9 cellular contexts compared by ENCODE assay signal in the genomic region with DNA sequence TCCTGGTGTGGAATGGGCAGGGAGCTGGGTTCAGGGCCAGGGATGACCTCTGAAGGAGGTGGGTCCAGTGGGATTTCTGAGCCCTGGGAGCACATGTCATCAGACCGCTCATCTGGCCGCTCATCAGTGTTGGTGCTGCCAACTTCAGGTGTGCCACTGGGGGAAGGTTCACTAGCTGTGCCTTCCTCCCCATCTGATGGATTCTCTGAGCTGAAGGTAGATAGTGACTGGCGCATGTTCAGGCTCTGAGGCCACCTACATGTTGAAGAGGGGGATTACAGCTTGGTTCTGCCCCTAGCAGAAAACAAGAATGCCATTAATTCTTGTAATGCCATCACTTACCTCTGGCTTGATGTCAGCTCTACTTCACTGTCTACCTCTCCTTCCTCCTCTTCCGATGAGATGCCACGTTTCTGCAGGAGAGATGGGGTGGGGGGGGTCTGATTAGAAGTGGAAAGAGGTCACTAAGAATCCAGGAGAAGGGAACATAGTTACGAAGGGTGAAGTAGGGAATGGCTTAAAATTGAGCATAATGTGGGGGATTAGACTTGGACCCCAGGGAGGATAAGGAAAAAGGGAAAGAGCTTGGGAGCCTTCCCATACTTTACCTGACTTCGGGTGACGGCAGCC. TPM values are rescaled to one million over a fixed set of nuclear protein-coding genes. Genes with fewer than 3 reads are reported as not detected.
DNase-seq lines count a peak whose midpoint lies in the region; ATAC-seq and TF ChIP-seq lines count a peak whose summit lies in the region.
"Had no signal": no experiment of that assay in that cellular context is flagged by ENCODE, and none has a peak within 500 bp of the region (broad histone marks: within the 10 kb centered on the region; RNA-seq: fewer than 3 reads in every experiment).

No MANE protein-coding gene starts in this region.

- POLR2A ChIA-PET in RWPE1 (lab: Yijun Ruan, JAX; ENCODE audit: low non-redundant PET), result interaction anchor here (1.1 kb wide), 1 partner anchor 19 kb away, joined by 3 read pairs; a partner anchor contains a TSS

- CTCF ChIA-PET in activated naive CD4-positive, alpha-beta T cell treated with anti-CD3 and anti-CD28 coated beads, Interleukin-2, amount 10 ng/mL, durations not matched to agents 7 days and 5 days (lab: Charles Lee), result interaction anchor here (0.7 to 3.1 kb wide), 6 partner anchors 8 to 130 kb away, joined by 3 to 19 read pairs (median 6); a partner anchor contains a TSS
- CTCF ChIA-PET in RWPE1 (lab: Yijun Ruan, JAX), result interaction anchor here (0.5 to 1.8 kb wide), 4 partner anchors 12 to 1098 kb away, joined by 3 to 6 read pairs (median 4); no protein-coding TSS in a partner anchor

- peaks cover 3% of the 10 kb centered on the region for H3K36me3 Mint-ChIP-seq in activated naive CD4-positive, alpha-beta T cell treated with anti-CD3 and anti-CD28 coated beads, Interleukin-2, amount 50 U/mL, for 24 hours
- peaks cover 48% of the 10 kb centered on the region for H3K36me3 Mint-ChIP-seq in activated naive CD4-positive, alpha-beta T cell treated with anti-CD3 and anti-CD28 coated beads, Interleukin-2, amount 10 ng/mL, durations not matched to agents 7 days and 5 days

- H3K27ac Mint-ChIP-seq in activated naive CD4-positive, alpha-beta T cell treated with anti-CD3 and anti-CD28 coated beads, Interleukin-2, amount 50 U/mL, for 24 hours, result peak overlapping the region; percentile 89
- H3K27ac Mint-ChIP-seq in activated naive CD4-positive, alpha-beta T cell treated with anti-CD3 and anti-CD28 coated beads, Interleukin-2, amount 10 ng/mL, durations not matched to agents 7 days and 5 days, result no peak overlapping the region

- no peak for ATAC-seq in HG03442 (IDR thresholded peaks at IDR 0.05; ENCODE audit: unreplicated experiment)

- no peaks in the 10 kb centered on the region for H3K9me3 Mint-ChIP-seq in activated naive CD4-positive, alpha-beta T cell treated with anti-CD3 and anti-CD28 coated beads, Interleukin-2, amount 50 U/mL, for 24 hours
- no peaks in the 10 kb centered on the region for H3K9me3 Mint-ChIP-seq in activated naive CD4-positive, alpha-beta T cell treated with anti-CD3 and anti-CD28 coated beads, Interleukin-2, amount 10 ng/mL, durations not matched to agents 7 days and 5 days

- H3K4me3 Mint-ChIP-seq in activated naive CD4-positive, alpha-beta T cell treated with anti-CD3 and anti-CD28 coated beads, Interleukin-2, amount 50 U/mL, for 24 hours, result no peak overlapping the region
- H3K4me3 Mint-ChIP-seq in activated naive CD4-positive, alpha-beta T cell treated with anti-CD3 and anti-CD28 coated beads, Interleukin-2, amount 10 ng/mL, durations not matched to agents 7 days and 5 days, result no peak overlapping the region

- peak overlapping the region; percentile 70 for H3K27ac ChIP-seq in RWPE1
- peak overlapping the region; percentile 17 for H3K27ac ChIP-seq in temporal lobe (ENCODE audit: low read depth, low read length)

- DNase-seq in activated naive CD4-positive, alpha-beta T cell treated with anti-CD3 and anti-CD28 coated beads, Interleukin-2, amount 10 ng/mL, durations not matched to agents 7 days and 5 days, result no peak
- DNase-seq in RWPE1 (ENCODE audit: low spot score) (no peak), fibroblast of pulmonary artery (ENCODE audit: low read depth) (no peak), mesenteric fat pad (ENCODE audit: low spot score) (no peak), amniotic stem cell (lab: John Stamatoyannopoulos, UW) (no peak)
- DNase-seq: left colon had no signal

- no peak overlapping the region for H3K4me3 ChIP-seq in fibroblast of pulmonary artery (replicated peaks; ENCODE audit: low read depth, low read length)

- no peaks in the 10 kb centered on the region for H3K27me3 Mint-ChIP-seq in activated naive CD4-positive, alpha-beta T cell treated with anti-CD3 and anti-CD28 coated beads, Interleukin-2, amount 50 U/mL, for 24 hours
- no peaks in the 10 kb centered on the region for H3K27me3 Mint-ChIP-seq in activated naive CD4-positive, alpha-beta T cell treated with anti-CD3 and anti-CD28 coated beads, Interleukin-2, amount 10 ng/mL, durations not matched to agents 7 days and 5 days

- peaks cover 20% of the 10 kb centered on the region for H3K4me1 Mint-ChIP-seq in activated naive CD4-positive, alpha-beta T cell treated with anti-CD3 and anti-CD28 coated beads, Interleukin-2, amount 50 U/mL, for 24 hours
- peaks cover 3% of the 10 kb centered on the region for H3K4me1 Mint-ChIP-seq in activated naive CD4-positive, alpha-beta T cell treated with anti-CD3 and anti-CD28 coated beads, Interleukin-2, amount 10 ng/mL, durations not matched to agents 7 days and 5 days

- TF ChIP-seq CTCF in RWPE1 (conservative IDR thresholded peaks at IDR 0.05; ENCODE audit: low read depth), result no peak
- peak; percentile 30 for TF ChIP-seq CTCF in fibroblast of pulmonary artery (IDR thresholded peaks at IDR 0.05; ENCODE audit: low read length, missing control alignments)

RNA-seq across cellular contexts. Expression of a gene that starts 17.2 kb away (rescaled TPM):
- total RNA-seq in temporal lobe (26.8 TPM), mesenteric fat pad (12.2 TPM)

RNA-seq across cellular contexts. Expression of a gene that starts 19.0 kb away (rescaled TPM):
- total RNA-seq in temporal lobe (15.7 TPM), mesenteric fat pad (16.8 TPM)

RNA-seq across cellular contexts. Expression of a gene that starts 25.2 kb away (rescaled TPM):
- total RNA-seq in temporal lobe, result not detected
- total RNA-seq in mesenteric fat pad, result not detected
- total RNA-seq: left colon had no signal

RNA-seq across cellular contexts. Expression of a gene that starts 30.2 kb away (rescaled TPM):
- total RNA-seq in temporal lobe (259 TPM), mesenteric fat pad (722 TPM)

RNA-seq across cellular contexts. Expression of a gene that starts 40.5 kb away (rescaled TPM):
- total RNA-seq in temporal lobe, result 6.4 TPM
- total RNA-seq in mesenteric fat pad, result 119 TPM
